In the genomic region with DNA sequence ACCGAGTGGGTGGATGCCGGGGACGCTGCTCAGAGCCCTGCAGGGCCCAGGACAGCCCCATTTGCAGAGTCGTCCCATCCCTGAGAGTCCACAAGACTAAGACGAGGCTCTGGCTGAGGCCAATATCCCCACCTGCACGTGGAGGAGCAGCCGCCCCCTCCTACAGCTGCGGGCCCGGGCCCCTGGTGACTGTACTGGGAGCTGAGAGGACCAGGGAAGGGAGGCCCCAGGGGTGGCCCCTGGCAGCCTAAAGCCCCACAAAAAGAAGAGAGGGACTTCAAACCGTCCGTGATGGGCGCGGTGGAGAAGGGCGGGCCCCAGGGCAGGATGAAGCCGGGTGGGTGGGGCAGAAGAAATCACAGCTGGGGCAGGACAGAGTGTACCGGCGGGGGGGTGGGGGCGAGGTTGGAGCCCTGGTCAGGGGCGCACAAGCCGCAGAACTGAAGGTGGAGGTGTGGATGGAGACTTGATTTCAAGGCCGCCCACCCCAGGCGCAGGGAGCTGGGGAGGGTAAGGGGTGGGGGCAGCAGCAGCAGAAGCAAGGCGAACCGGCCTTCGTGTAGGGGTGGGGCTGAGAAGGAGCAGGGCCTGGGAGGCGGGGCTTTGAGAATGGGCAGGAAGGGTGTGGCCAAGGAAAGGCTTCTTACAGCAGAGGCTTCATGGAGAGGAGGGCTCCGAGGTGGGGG, we compare ENCODE assay signal across 6 cellular contexts. TPM values are rescaled to one million over a fixed set of nuclear protein-coding genes. Genes with fewer than 3 reads are reported as not detected.
A peak's percentile ranks its signal among the peaks of the same experiment; 100 is the strongest.
DNase-seq lines count a peak whose midpoint lies in the region; TF ChIP-seq lines count a peak whose summit lies in the region.

No MANE protein-coding gene starts in this region.

- no peaks in the 10 kb centered on the region for H3K27me3 ChIP-seq in breast epithelium

- intact Hi-C loops in breast epithelium (cut with DNase I; ENCODE audit: low total_unique reads) = no loop called here
- intact Hi-C loops in posterior vena cava (cut with DNase I) = no loop called here

- no peaks in the 10 kb centered on the region for H3K4me1 ChIP-seq in breast epithelium

- in situ Hi-C loops in GM13976 (cut with MboI; ENCODE audit: low sequenced_read_pairs, unreplicated experiment) = no loop called here

- H3K4me3 ChIP-seq in breast epithelium = no peak overlapping the region

- DNase-seq in GM13976 (ENCODE audit: low spot score) (peak; percentile 90), RPMI7951 (ENCODE audit: low read depth) (peak; percentile 67), breast epithelium (ENCODE audit: low spot score in 2 of 2) (no peak), posterior vena cava (ENCODE audit: low spot score) (peak; percentile 91), caudate nucleus (lab: John Stamatoyannopoulos, UW) (no peak), NCI-H128 (lab: John Stamatoyannopoulos, UW; ENCODE audit: unreplicated experiment) (no peak)

- TF ChIP-seq CTCF in GM13976 (IDR thresholded peaks at IDR 0.05; ENCODE audit: borderline replicate concordance, control extremely low read depth, extremely low read depth, insufficient read depth, missing control alignments) = no peak
- TF ChIP-seq CTCF in breast epithelium (IDR thresholded peaks at IDR 0.05) = no peak

- H3K9me3 ChIP-seq in breast epithelium = no peaks in the 10 kb centered on the region

- no peak for TF ChIP-seq POLR2A in breast epithelium (IDR thresholded peaks at IDR 0.05)

- no peaks in the 10 kb centered on the region for H3K36me3 ChIP-seq in breast epithelium

- H3K27ac ChIP-seq in breast epithelium = peak overlapping the region; percentile 4 to 74
- no peak overlapping the region for H3K27ac ChIP-seq in caudate nucleus (ENCODE audit: low read depth, low read length)

RNA-seq across cellular contexts. Expression of a gene that starts 12.9 kb away (rescaled TPM):
- total RNA-seq in RPMI7951 (2014; rRNA removed; shearing (Covaris generic)) = 0.29 and 0.60 TPM in 2 replicates
- total RNA-seq in breast epithelium (1,000 to 10,000 TPM in 1 of 3 donors, 100 to 1,000 TPM in 2; 345 to 6,770 (median 797) TPM), posterior vena cava (100 to 1,000 TPM; 122 to 297 TPM)

RNA-seq across cellular contexts. Expression of a gene that starts 20.3 kb away (rescaled TPM):
- not detected in 2 replicates for total RNA-seq in RPMI7951 (2014; rRNA removed; shearing (Covaris generic))
- 1 to 10 TPM in 2 of 3 donors, under 1 TPM in 1; 0.98 to 5.0 (median 1.0) TPM for total RNA-seq in breast epithelium
- 1 to 10 TPM in 1 of 2 donors, under 1 TPM in 1; 0.33 to 2.2 TPM for total RNA-seq in posterior vena cava

RNA-seq across cellular contexts. Expression of a gene that starts 20.6 kb away (rescaled TPM):
- 15.1 and 16.5 TPM in 2 replicates for total RNA-seq in RPMI7951 (2014; rRNA removed; shearing (Covaris generic))
- total RNA-seq in breast epithelium = 10 to 100 TPM; 14.9 to 33.1 (median 32.8) TPM
- 10 to 100 TPM; 29.4 to 33.6 TPM for total RNA-seq in posterior vena cava

RNA-seq across cellular contexts. Expression of a gene that starts 20.9 kb away (rescaled TPM):
- total RNA-seq in RPMI7951 (2014; rRNA removed; shearing (Covaris generic)) = not detected in 2 replicates
- total RNA-seq in breast epithelium (not detected), posterior vena cava (not detected)

RNA-seq across cellular contexts. Expression of a gene that starts 31.6 kb away (rescaled TPM):
- total RNA-seq in RPMI7951 (2014; rRNA removed; shearing (Covaris generic)) = not detected in 2 replicates
- 1 to 10 TPM in 1 of 3 donors, under 1 TPM in 1, not detected in 1; 0.44 to 1.1 TPM for total RNA-seq in breast epithelium
- under 1 TPM in 1 of 2 donors, not detected in 1; 0.38 TPM for total RNA-seq in posterior vena cava

Comparison
In these comparisons a context has a peak if more than half of its experiments do, and no peak if none do; other contexts are left out.
1. DNase-seq: peak in GM13976 (single experiment), RPMI7951 (single experiment) and posterior vena cava (single experiment); none in breast epithelium (0 of 2), caudate nucleus (0 of 61) and NCI-H128 (single experiment).
2. RNA of a gene that starts 12.9 kb away (total RNA-seq): 345 to 6,770 TPM in breast epithelium and 122 to 297 TPM in posterior vena cava; 0.29 to 0.60 TPM in RPMI7951; every median in the first group is over 10 times any median in the second.